ENCODE assay signal across 17 cellular contexts in genomic region chr16:86395477-86395876, GRCh38.
"Had no signal": no experiment of that assay in that cellular context is flagged by ENCODE, and none has a peak within 500 bp of the region (broad histone marks: within the 10 kb centered on the region; RNA-seq: fewer than 3 reads in every experiment).

No MANE protein-coding gene starts in this region.

- ATAC-seq: activated T-cell treated with anti-CD3 and anti-CD28 coated beads, Interleukin-2, amount 50 U/mL, for 72 hours; esophagus mucosa; naive thymus-derived CD4-positive, alpha-beta T cell; right cardiac atrium; stimulated activated memory B cell treated with anti-CD40 and anti-IgM and Interleukin-4, amounts not matched to agents 10 μg/mL and 1 μg/mL and 100 μg/mL, for 72 hours had no signal

- H3K4me1 ChIP-seq: adrenal gland, breast epithelium, left lung, prostate gland, tibial artery had no signal

- H3K9me3 ChIP-seq: adrenal gland, breast epithelium, left lung, prostate gland, tibial artery had no signal

- H3K36me3 ChIP-seq: adrenal gland, breast epithelium, left lung, prostate gland, tibial artery, WERI-Rb-1 had no signal

- H3K27ac ChIP-seq: adrenal gland, breast epithelium, tibial artery, WERI-Rb-1 had no signal

- H3K4me3 ChIP-seq: adrenal gland, breast epithelium, left lung, prostate gland, tibial artery had no signal

- DNase-seq: activated CD4-positive, alpha-beta T cell treated with anti-CD3 and anti-CD28 coated beads for 1 hour; activated effector memory CD4-positive, alpha-beta T cell treated with anti-CD3 and anti-CD28 coated beads, Interleukin-2, amount 50 U/mL, for 16 hours; activated T-cell treated with anti-CD3 and anti-CD28 coated beads, Interleukin-2, amount 50 U/mL, for 72 hours; adrenal gland; cortex of kidney; foreskin melanocyte; left lung; mammary epithelial cell; naive thymus-derived CD4-positive, alpha-beta T cell; right cardiac atrium; stimulated activated CD4-positive, alpha-beta T cell treated with anti-CD3 and anti-CD28 coated beads, Interleukin-4, amount 100 ng/mL, for 4 hours; tibial artery; WERI-Rb-1 had no signal

- H3K27me3 ChIP-seq: left lung had no signal
